18 cellular contexts compared by ENCODE assay signal in genomic region chr9:89778100-89779085, GRCh38.
DNase-seq lines count a peak whose midpoint lies in the region; ATAC-seq and TF ChIP-seq lines count a peak whose summit lies in the region.
"Had no signal": no experiment of that assay in that cellular context is flagged by ENCODE, and none has a peak within 500 bp of the region (broad histone marks: within the 10 kb centered on the region; RNA-seq: fewer than 3 reads in every experiment).

No MANE protein-coding gene starts in this region.

- peak overlapping the region in 1 of 2 experiments; percentile 9 for H3K4ac ChIP-seq in mesenchymal stem cell (ENCODE audit: low read depth in 1 of 2, low read length in 2 of 2)

- DNase-seq in SK-N-DZ (ENCODE audit: low spot score) (peak; percentile 88), endodermal cell (peak; percentile 36), mesenchymal stem cell (no peak), renal cortical epithelial cell (ENCODE audit: low read depth) (peak; percentile 22), KBM-7 (no peak)
- DNase-seq in activated CD8-positive, alpha-beta memory T cell treated with anti-CD3 and anti-CD28 coated beads for 24 hours, result no peak
- DNase-seq: activated B cell treated with CpG ODN at 0.5 μM for 24 hours, COR-L47, gastrocnemius medialis, left colon, naive B cell, NCI-H226, PC-3, SJCRH30 had no signal

- no peak for TF ChIP-seq CTCF in endodermal cell (conservative IDR thresholded peaks at IDR 0.05)

- H2BK120ac ChIP-seq in mesenchymal stem cell (ENCODE audit: low read depth, low read length), result no peak overlapping the region

- H3K18ac ChIP-seq in mesenchymal stem cell (ENCODE audit: low read depth in 1 of 2, low read length in 2 of 2), result no peak overlapping the region

- no peak overlapping the region for H2AFZ ChIP-seq in mesenchymal stem cell (ENCODE audit: low read depth, low read length)

- H3K9me3 Mint-ChIP-seq in endodermal cell, result no peaks in the 10 kb centered on the region
- H3K9me3 Mint-ChIP-seq: activated B cell treated with CpG ODN at 0.5 μM for 24 hours; activated T-helper 1 cell treated with anti-CD3 and anti-CD28 coated beads, Interleukin-12 subunit alpha, Interleukin-12 subunit beta, Interleukin-2, Interleukin-4 antibody, amounts not matched to agents 30 ng/mL and 10 ng/mL and 1 ng/mL, durations not matched to agents 14 hours and 24 hours and 36 hours; naive B cell had no signal

- H4K91ac ChIP-seq in mesenchymal stem cell (ENCODE audit: low read length), result no peak overlapping the region

- in situ Hi-C loops in KBM-7 (cut with MboI; ENCODE audit: low pct_unique_long_range_greater_than_20kb, low sequenced_read_pairs), result no loop called here

- H3K36me3 ChIP-seq in endodermal cell (ENCODE audit: control insufficient read depth, insufficient read depth, low read length) (no peaks in the 10 kb centered on the region), mesenchymal stem cell (ENCODE audit: control insufficient read depth in 1 of 2, insufficient read depth in 2 of 2, low read depth in 1 of 2, low read length in 2 of 2) (no peaks in the 10 kb centered on the region)
- H3K36me3 ChIP-seq: gastrocnemius medialis, SJCRH30, thoracic aorta had no signal

- H3K9me3 ChIP-seq in endodermal cell (ENCODE audit: control insufficient read depth, low read length) (no peaks in the 10 kb centered on the region), mesenchymal stem cell (ENCODE audit: control insufficient read depth, low read length) (no peaks in the 10 kb centered on the region)
- H3K9me3 ChIP-seq: gastrocnemius medialis, psoas muscle, SJCRH30, thoracic aorta had no signal

- H3K23ac ChIP-seq in mesenchymal stem cell (ENCODE audit: low read length in 2 of 2), result no peak overlapping the region

- no peak overlapping the region for H4K8ac ChIP-seq in mesenchymal stem cell (ENCODE audit: low read length)

- no peaks in the 10 kb centered on the region for H3K36me3 Mint-ChIP-seq in endodermal cell (ENCODE audit: low read depth)
- H3K36me3 Mint-ChIP-seq: naive B cell had no signal

- no peak for ATAC-seq in GM21526 (IDR thresholded peaks at IDR 0.05; ENCODE audit: low FRiP score, unreplicated experiment)
- ATAC-seq: gastrocnemius medialis, left colon, PC-3, psoas muscle had no signal

- H3K27ac ChIP-seq in endodermal cell (ENCODE audit: low read depth, low read length) (no peak overlapping the region), mesenchymal stem cell (ENCODE audit: low read length, poor library complexity, severe bottlenecking) (no peak overlapping the region)
- H3K27ac ChIP-seq: gastrocnemius medialis, psoas muscle, SJCRH30, thoracic aorta had no signal

- H3K4me3 ChIP-seq in endodermal cell (ENCODE audit: low read length) (no peak overlapping the region), mesenchymal stem cell (ENCODE audit: insufficient read depth in 1 of 2, low read depth in 1 of 2, low read length in 2 of 2) (no peak overlapping the region)
- H3K4me3 ChIP-seq: gastrocnemius medialis, psoas muscle, SJCRH30, thoracic aorta had no signal

- H3K4me3 Mint-ChIP-seq in endodermal cell, result no peak overlapping the region
- H3K4me3 Mint-ChIP-seq: activated B cell treated with CpG ODN at 0.5 μM for 24 hours; activated T-helper 1 cell treated with anti-CD3 and anti-CD28 coated beads, Interleukin-12 subunit alpha, Interleukin-12 subunit beta, Interleukin-2, Interleukin-4 antibody, amounts not matched to agents 30 ng/mL and 10 ng/mL and 1 ng/mL, durations not matched to agents 14 hours and 24 hours and 36 hours; naive B cell had no signal

- H3K27me3 Mint-ChIP-seq in endodermal cell (ENCODE audit: insufficient read depth), result peaks cover 2% of the 10 kb centered on the region
- H3K27me3 Mint-ChIP-seq: activated B cell treated with CpG ODN at 0.5 μM for 24 hours had no signal

- no peak overlapping the region for H3K27ac Mint-ChIP-seq in endodermal cell
- H3K27ac Mint-ChIP-seq: activated B cell treated with CpG ODN at 0.5 μM for 24 hours; activated T-helper 1 cell treated with anti-CD3 and anti-CD28 coated beads, Interleukin-12 subunit alpha, Interleukin-12 subunit beta, Interleukin-2, Interleukin-4 antibody, amounts not matched to agents 30 ng/mL and 10 ng/mL and 1 ng/mL, durations not matched to agents 14 hours and 24 hours and 36 hours had no signal

- H2BK12ac ChIP-seq in mesenchymal stem cell (ENCODE audit: low read length in 2 of 2), result no peak overlapping the region

- WGBS in endodermal cell (ENCODE audit: insufficient coverage in 1 of 2, insufficient read length in 1 of 2), 2 experiments, result 94 to 96% methylated on average over 22 of the region's 22 CpGs
- 65% methylated on average over 22 of the region's 22 CpGs for WGBS in mesenchymal stem cell

- no peak overlapping the region for H3K4me2 ChIP-seq in mesenchymal stem cell (ENCODE audit: low read length, poor library complexity, severe bottlenecking)

- H2AK5ac ChIP-seq in mesenchymal stem cell (ENCODE audit: low read length, severe bottlenecking), result no peak overlapping the region

- H3K9ac ChIP-seq in endodermal cell (ENCODE audit: extremely low read depth, low read length, poor library complexity, severe bottlenecking) (no peak overlapping the region), mesenchymal stem cell (ENCODE audit: low read length) (peak overlapping the region; percentile 5)

- no peaks in the 10 kb centered on the region for H3K4me1 Mint-ChIP-seq in endodermal cell

- H3K14ac ChIP-seq in mesenchymal stem cell (ENCODE audit: low read length in 2 of 2), result no peak overlapping the region

- H3K4me1 ChIP-seq in endodermal cell (ENCODE audit: control insufficient read depth, insufficient read depth, low read length) (no peaks in the 10 kb centered on the region), mesenchymal stem cell (ENCODE audit: control insufficient read depth, insufficient read depth, low read depth, low read length) (peaks cover 6% of the 10 kb centered on the region)
- H3K4me1 ChIP-seq: gastrocnemius medialis, psoas muscle had no signal

- no peak overlapping the region for H2BK5ac ChIP-seq in mesenchymal stem cell (ENCODE audit: low read depth, low read length, poor library complexity, severe bottlenecking)

- no peaks in the 10 kb centered on the region for H3K27me3 ChIP-seq in endodermal cell (ENCODE audit: control insufficient read depth, insufficient read depth, low read length, poor library complexity, severe bottlenecking)
- peaks cover 13 to 39% of the 10 kb centered on the region in 2 experiments for H3K27me3 ChIP-seq in mesenchymal stem cell (ENCODE audit: control insufficient read depth in 1 of 2, insufficient read depth in 1 of 2, low read length in 2 of 2)
- H3K27me3 ChIP-seq: gastrocnemius medialis, SJCRH30 had no signal

- H3K79me1 ChIP-seq in mesenchymal stem cell (replicated peaks; ENCODE audit: low read length, poor library complexity, severe bottlenecking), result no peaks in the 10 kb centered on the region

- H2BK15ac ChIP-seq in mesenchymal stem cell (ENCODE audit: low read depth, poor library complexity, severe bottlenecking), result no peak overlapping the region

Comparison
In these comparisons a context has a peak if more than half of its experiments do, and no peak if none do; other contexts are left out.
1. DNase-seq: peak in SK-N-DZ (single experiment), endodermal cell (single experiment) and renal cortical epithelial cell (single experiment); none in mesenchymal stem cell (single experiment), KBM-7 (single experiment) and activated CD8-positive, alpha-beta memory T cell treated with anti-CD3 and anti-CD28 coated beads for 24 hours (single experiment).